12 cellular contexts compared by ENCODE assay signal in genomic region chr17:31389673-31390381, GRCh38. TPM values are rescaled to one million over a fixed set of nuclear protein-coding genes. Genes with fewer than 3 reads are reported as not detected.
A peak's percentile ranks its signal among the peaks of the same experiment; 100 is the strongest.
DNase-seq lines count a peak whose midpoint lies in the region; ATAC-seq, FAIRE-seq and TF ChIP-seq lines count a peak whose summit lies in the region.
"Had no signal": no experiment of that assay in that cellular context is flagged by ENCODE, and none has a peak within 500 bp of the region (broad histone marks: within the 10 kb centered on the region; RNA-seq: fewer than 3 reads in every experiment).

No MANE protein-coding gene starts in this region.

- TF ChIP-seq CTCF in A549 (IDR thresholded peaks at IDR 0.05) (no peak), Caco-2 (IDR thresholded peaks at IDR 0.05; ENCODE audit: insufficient read depth in 1 of 2, low read depth in 1 of 2, low read length in 1 of 2, severe bottlenecking in 1 of 2, unreplicated experiment in 1 of 2) (no peak), pancreas (IDR thresholded peaks at IDR 0.05) (no peak)

- H3K4me3 Mint-ChIP-seq in Caco-2 (ENCODE audit: unreplicated experiment) = peak overlapping the region; percentile 72
- H3K4me3 Mint-ChIP-seq in activated CD8-positive, alpha-beta memory T cell treated with anti-CD3 and anti-CD28 coated beads, Interleukin-2, amount 10 ng/mL, durations not matched to agents 7 days and 5 days = no peak overlapping the region
- H3K4me3 Mint-ChIP-seq in naive B cell = peak overlapping the region in 7 of 8 donors; percentile 73 to 90 (median 83)

- H3K4me3 ChIP-seq in A549 = no peak overlapping the region
- H3K4me3 ChIP-seq in Caco-2 (ENCODE audit: low read depth, low read length) = no peak overlapping the region
- no peak overlapping the region for H3K4me3 ChIP-seq in pancreas

- peaks cover 11% of the 10 kb centered on the region for H3K36me3 Mint-ChIP-seq in Caco-2 (ENCODE audit: insufficient read depth, unreplicated experiment)
- no peaks in the 10 kb centered on the region for H3K36me3 Mint-ChIP-seq in activated CD8-positive, alpha-beta memory T cell treated with anti-CD3 and anti-CD28 coated beads, Interleukin-2, amount 10 ng/mL, durations not matched to agents 7 days and 5 days
- H3K36me3 Mint-ChIP-seq in naive B cell = no peaks in the 10 kb centered on the region

- TF ChIP-seq EP300 in A549 (IDR thresholded peaks at IDR 0.05) = no peak

- H3K4me2 ChIP-seq in A549 = no peak overlapping the region

- ATAC-seq in A549 (peak in 1 of 2 experiments; percentile 3; a peak in 3 of 6 replicates), naive B cell (ENCODE audit: low read depth in 2 of 2) (no peak), pancreas (no peak)
- ATAC-seq in activated CD8-positive, alpha-beta memory T cell treated with anti-CD3 and anti-CD28 coated beads, Interleukin-2, amount 10 ng/mL, durations not matched to agents 7 days and 5 days = no peak
- ATAC-seq: Right ventricle myocardium inferior had no signal

- H3K4me1 ChIP-seq in A549 (no peaks in the 10 kb centered on the region), Caco-2 (no peaks in the 10 kb centered on the region), pancreas (no peaks in the 10 kb centered on the region)

- WGBS in A549 (ENCODE audit: missing lambda C conversion rate) = 77% methylated on average over 22 of the region's 22 CpGs
- 64 to 65% methylated on average over 22 of the region's 22 CpGs for WGBS in pancreas, 2 donors

- CTCF ChIA-PET in A549 (lab: Yijun Ruan, JAX) (interaction anchor here (0.6 to 13.2 kb wide), 35 partner anchors 9 to 457 kb away, joined by 3 to 197 read pairs (median 4); no protein-coding TSS in a partner anchor), Caco-2 (lab: Charles Lee) (interaction anchor here (0.8 to 2.2 kb wide), 7 partner anchors 12 to 132 kb away, joined by 3 to 12 read pairs (median 3); no protein-coding TSS in a partner anchor)
- CTCF ChIA-PET in activated CD8-positive, alpha-beta memory T cell treated with anti-CD3 and anti-CD28 coated beads, Interleukin-2, amount 10 ng/mL, durations not matched to agents 7 days and 5 days (lab: Charles Lee) = interaction anchor here (0.6 to 3.4 kb wide), 27 partner anchors 8 to 455 kb away, joined by 3 to 31 read pairs (median 3); partner anchors contain the start of gene NF1

- H3K27me3 ChIP-seq in Caco-2 (replicated peaks; ENCODE audit: control insufficient read depth, insufficient read depth, low read length) = peaks cover 2% of the 10 kb centered on the region
- peaks cover 0 to 9% (median 0%) of the 10 kb centered on the region in 4 donors for H3K27me3 ChIP-seq in pancreas

- H3K9me3 Mint-ChIP-seq in Caco-2 (ENCODE audit: unreplicated experiment) (no peaks in the 10 kb centered on the region), naive B cell (peaks cover 0 to 3% (median 0%) of the 10 kb centered on the region in 7 donors)
- H3K9me3 Mint-ChIP-seq in activated CD8-positive, alpha-beta memory T cell treated with anti-CD3 and anti-CD28 coated beads, Interleukin-2, amount 10 ng/mL, durations not matched to agents 7 days and 5 days (ENCODE audit: low read depth) = no peaks in the 10 kb centered on the region

- H3K36me3 ChIP-seq in Caco-2 (ENCODE audit: control insufficient read depth, insufficient read depth, low read length) (no peaks in the 10 kb centered on the region), pancreas (no peaks in the 10 kb centered on the region)

- no peaks in the 10 kb centered on the region for H3K9me3 ChIP-seq in A549
- no peaks in the 10 kb centered on the region for H3K9me3 ChIP-seq in Caco-2
- H3K9me3 ChIP-seq in pancreas = no peaks in the 10 kb centered on the region

- DNase-seq in A549 (ENCODE audit: low read depth in 1 of 2, low spot score in 1 of 2) (no peak), Caco-2 (no peak), naive B cell (no peak), GM19238 (ENCODE audit: insufficient read length, low spot score) (no peak), pancreas (no peak), SW480 (ENCODE audit: low spot score) (no peak), activated gamma-delta T cell (lab: John Stamatoyannopoulos, UW) (no peak)
- peak; percentile 35 for DNase-seq in activated CD8-positive, alpha-beta memory T cell treated with anti-CD3 and anti-CD28 coated beads, Interleukin-2, amount 10 ng/mL, durations not matched to agents 7 days and 5 days
- DNase-seq: amniotic stem cell had no signal

- H3K27ac Mint-ChIP-seq in Caco-2 (ENCODE audit: unreplicated experiment) (no peak overlapping the region), naive B cell (no peak overlapping the region)
- H3K27ac Mint-ChIP-seq in activated CD8-positive, alpha-beta memory T cell treated with anti-CD3 and anti-CD28 coated beads, Interleukin-2, amount 10 ng/mL, durations not matched to agents 7 days and 5 days = no peak overlapping the region

- POLR2A ChIA-PET in A549 (lab: Yijun Ruan, JAX) = no interaction called here
- POLR2A ChIA-PET in Caco-2 (lab: Charles Lee) = no interaction called here

- intact Hi-C loops in Caco-2 (cut with micrococcal nuclease; ENCODE audit: unreplicated experiment) = loop anchor here (1.0 to 5.0 kb wide), 2 partner anchors 37 to 135 kb away; no protein-coding TSS in a partner anchor
- intact Hi-C loops in pancreas (cut with DNase I) = no loop called here

- H3K27ac ChIP-seq in A549 (no peak overlapping the region), pancreas (no peak overlapping the region)

- peaks cover 15% of the 10 kb centered on the region for H3K27me3 Mint-ChIP-seq in Caco-2 (ENCODE audit: insufficient read depth, unreplicated experiment)
- H3K27me3 Mint-ChIP-seq in activated CD8-positive, alpha-beta memory T cell treated with anti-CD3 and anti-CD28 coated beads, Interleukin-2, amount 10 ng/mL, durations not matched to agents 7 days and 5 days = peaks cover 48% of the 10 kb centered on the region
- peaks cover 32 to 52% (median 39%) of the 10 kb centered on the region in 3 donors for H3K27me3 Mint-ChIP-seq in naive B cell

- no peak for TF ChIP-seq RAD21 in A549 (conservative IDR thresholded peaks at IDR 0.05 in 1 of 2, IDR thresholded peaks at IDR 0.05 in 1 of 2)

- no TSS peak for BruUV-seq in Caco-2 (replicated peaks; lab: Mats Ljungman, UMichigan)

- FAIRE-seq in A549 (lab: Jason Lieb, UNC) (no peak), pancreas (lab: Jason Lieb, UNC) (no peak)
- FAIRE-seq: GM19239, urothelium cell line had no signal

- H3K4me1 Mint-ChIP-seq in Caco-2 (ENCODE audit: low read depth, unreplicated experiment) (no peaks in the 10 kb centered on the region), naive B cell (peaks cover 15 to 22% (median 17%) of the 10 kb centered on the region in 3 donors)
- H3K4me1 Mint-ChIP-seq in activated CD8-positive, alpha-beta memory T cell treated with anti-CD3 and anti-CD28 coated beads, Interleukin-2, amount 10 ng/mL, durations not matched to agents 7 days and 5 days = peaks cover 7% of the 10 kb centered on the region

- no peak for TF ChIP-seq POLR2A in A549 (IDR thresholded peaks at IDR 0.05; ENCODE audit: low read length)

TF ChIP-seq in A549, 52 proteins besides CTCF, POLR2A, EP300 and RAD21:
- TF ChIP-seq JUNB (IDR thresholded peaks at IDR 0.05) (no peak), E2F6 (IDR thresholded peaks at IDR 0.05; ENCODE audit: borderline replicate concordance, low read depth) (0 out of 2 replicates have a peak, but pooled peaks have one; percentile 21)

RNA-seq across cellular contexts. Expression of gene RAB11FIP4, which starts 1.6 kb away (rescaled TPM):
- polyA plus RNA-seq in A549 (2011; rRNA removed) = 1.9 and 3.5 TPM in 2 replicates
- polyA plus RNA-seq in A549 (2012; cell fraction: cytosol; rRNA removed) = 1.4 TPM in 2 replicates
- polyA plus RNA-seq in A549 (2012; cell fraction: nucleus; rRNA removed) = 1.2 and 1.3 TPM in 2 replicates
- polyA plus RNA-seq in A549 (2017; fragmentation: RNase III; extraction: RNeasy Plus Mini Kit Qiagen cat#74134 plus additional on column Dnase treatment) = 1.2 to 1.9 TPM (median 1.3 TPM) in 3 replicates
- polyA minus RNA-seq in A549 (2011; rRNA and poly(A)+ RNA removed) = 3.2 and 4.1 TPM in 2 replicates
- 84.2 and 90.3 TPM in 2 replicates for total RNA-seq in Caco-2 (2022)
- total RNA-seq in activated CD8-positive, alpha-beta memory T cell treated with anti-CD3 and anti-CD28 coated beads, Interleukin-2, amount 10 ng/mL, durations not matched to agents 7 days and 5 days = 10 to 100 TPM; 23.9 to 35.5 TPM
- polyA plus RNA-seq in naive B cell (ENCODE audit: low read depth in 6 of 6) = 10 to 100 TPM in 5 of 6 donors, 1 to 10 TPM in 1; 7.3 to 29.7 (median 20.8) TPM
- 10 to 100 TPM; 22.6 to 42.7 (median 26.6) TPM for total RNA-seq in pancreas
- polyA plus RNA-seq in pancreas = 10 to 100 TPM in 1 of 2 donors, 1 to 10 TPM in 1; 6.5 to 10.4 TPM
